ENCODE assay signal across 16 cellular contexts in the genomic region with DNA sequence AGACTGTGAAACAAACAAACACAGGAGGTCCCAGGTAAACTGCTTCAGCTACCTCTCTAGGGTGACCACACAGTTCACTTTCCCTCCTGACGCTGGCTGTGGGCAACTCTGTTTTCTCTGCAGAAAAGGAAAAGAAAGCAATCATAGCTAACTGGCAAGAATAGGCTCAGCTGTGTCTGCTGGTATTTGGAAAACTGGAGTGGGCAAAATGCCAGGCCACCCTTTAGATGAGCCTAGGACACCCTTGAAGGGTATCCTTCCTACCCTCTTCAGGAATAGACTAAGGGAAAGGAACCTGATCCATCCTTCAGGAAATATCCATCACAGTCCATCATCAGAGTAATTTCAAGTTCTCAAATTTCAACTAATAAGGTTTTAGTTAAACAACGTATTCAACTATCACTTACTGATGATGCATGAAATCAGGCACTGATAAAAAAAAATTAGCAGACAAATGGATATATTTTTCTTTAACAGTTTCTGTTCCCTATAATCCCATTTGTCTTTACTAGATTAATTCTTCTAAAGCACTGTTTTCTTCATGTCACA.
A peak's percentile ranks its signal among the peaks of the same experiment; 100 is the strongest.
DNase-seq lines count a peak whose midpoint lies in the region; ATAC-seq and TF ChIP-seq lines count a peak whose summit lies in the region.
"Had no signal": no experiment of that assay in that cellular context is flagged by ENCODE, and none has a peak within 500 bp of the region (broad histone marks: within the 10 kb centered on the region; RNA-seq: fewer than 3 reads in every experiment).

No MANE protein-coding gene starts in this region.

- ATAC-seq in activated CD4-positive, alpha-beta T cell treated with anti-CD3 and anti-CD28 coated beads for 36 hours = no peak
- ATAC-seq in HG02571 (IDR thresholded peaks at IDR 0.05; ENCODE audit: unreplicated experiment) = no peak
- ATAC-seq: lower lobe of right lung, natural killer cell had no signal

- DNase-seq in activated CD4-positive, alpha-beta T cell treated with anti-CD3 and anti-CD28 coated beads for 36 hours = no peak
- no peak for DNase-seq in activated CD4-positive, alpha-beta T cell treated with anti-CD3 and anti-CD28 coated beads, Interleukin-2, amount 50 U/mL, for 1 hour
- DNase-seq in EL (peak; percentile 34), SJCRH30 (peak; percentile 36 to 63), myocyte (ENCODE audit: low read depth) (peak; percentile 44), HPDE6-E6E7 (ENCODE audit: extremely low spot score) (no peak), type B pancreatic cell (ENCODE audit: extremely low spot score, unreplicated experiment) (no peak)
- DNase-seq: activated effector memory CD4-positive, alpha-beta T cell treated with anti-CD3 and anti-CD28 coated beads, Interleukin-2, amount 50 U/mL, for 16 hours; cortex of kidney; Kasumi-1; lower lobe of right lung; natural killer cell; NCI-H774; T-cell had no signal

- H3K9me3 Mint-ChIP-seq in activated CD4-positive, alpha-beta T cell treated with anti-CD3 and anti-CD28 coated beads for 36 hours (ENCODE audit: low read depth) = peaks cover 1% of the 10 kb centered on the region
- H3K9me3 Mint-ChIP-seq in type B pancreatic cell = no peaks in the 10 kb centered on the region
- H3K9me3 Mint-ChIP-seq: T-cell had no signal

- CTCF ChIA-PET in activated CD4-positive, alpha-beta T cell treated with anti-CD3 and anti-CD28 coated beads for 36 hours (lab: Charles Lee) = interaction anchor here (0.6 to 1.3 kb wide), 4 partner anchors 10 to 161 kb away, joined by 3 to 5 read pairs (median 3); no protein-coding TSS in a partner anchor

- peaks cover 8% of the 10 kb centered on the region for H3K4me1 ChIP-seq in SJCRH30
- H3K4me1 ChIP-seq: lower lobe of right lung, prostate gland had no signal

- H3K4me1 Mint-ChIP-seq in activated CD4-positive, alpha-beta T cell treated with anti-CD3 and anti-CD28 coated beads for 36 hours = peaks cover 42% of the 10 kb centered on the region
- H3K4me1 Mint-ChIP-seq in type B pancreatic cell (ENCODE audit: unreplicated experiment) = peaks cover 9% of the 10 kb centered on the region

- H3K4me3 ChIP-seq in SJCRH30 = no peak overlapping the region
- H3K4me3 ChIP-seq: lower lobe of right lung, prostate gland had no signal

- POLR2A ChIA-PET in activated CD4-positive, alpha-beta T cell treated with anti-CD3 and anti-CD28 coated beads for 36 hours (lab: Charles Lee) = no interaction called here

- H3K9me3 ChIP-seq in SJCRH30 (replicated peaks) = no peaks in the 10 kb centered on the region
- H3K9me3 ChIP-seq: lower lobe of right lung, prostate gland had no signal

- H3K27me3 ChIP-seq in SJCRH30 = no peaks in the 10 kb centered on the region

- no peaks in the 10 kb centered on the region for H3K27me3 Mint-ChIP-seq in activated CD4-positive, alpha-beta T cell treated with anti-CD3 and anti-CD28 coated beads for 36 hours
- no peaks in the 10 kb centered on the region for H3K27me3 Mint-ChIP-seq in type B pancreatic cell
- H3K27me3 Mint-ChIP-seq: T-cell had no signal

- intact Hi-C loops in activated CD4-positive, alpha-beta T cell treated with anti-CD3 and anti-CD28 coated beads for 36 hours (cut with DNase I, micrococcal nuclease) = no loop called here

- H3K36me3 Mint-ChIP-seq in activated CD4-positive, alpha-beta T cell treated with anti-CD3 and anti-CD28 coated beads for 36 hours (ENCODE audit: low read depth) = peaks cover 30% of the 10 kb centered on the region
- H3K36me3 Mint-ChIP-seq in type B pancreatic cell = peaks cover 8% of the 10 kb centered on the region
- H3K36me3 Mint-ChIP-seq: natural killer cell had no signal

- H3K27ac ChIP-seq in SJCRH30 = no peak overlapping the region
- H3K27ac ChIP-seq: lower lobe of right lung, prostate gland had no signal

- TF ChIP-seq CTCF in type B pancreatic cell (conservative IDR thresholded peaks at IDR 0.05) = no peak

- H3K36me3 ChIP-seq in SJCRH30 = no peaks in the 10 kb centered on the region
- H3K36me3 ChIP-seq: lower lobe of right lung, prostate gland had no signal

- H3K4me3 Mint-ChIP-seq in activated CD4-positive, alpha-beta T cell treated with anti-CD3 and anti-CD28 coated beads for 36 hours = no peak overlapping the region
- no peak overlapping the region for H3K4me3 Mint-ChIP-seq in type B pancreatic cell
- H3K4me3 Mint-ChIP-seq: natural killer cell, T-cell had no signal

- H3K27ac Mint-ChIP-seq in activated CD4-positive, alpha-beta T cell treated with anti-CD3 and anti-CD28 coated beads for 36 hours = peak overlapping the region; percentile 31
- H3K27ac Mint-ChIP-seq in type B pancreatic cell = no peak overlapping the region
- H3K27ac Mint-ChIP-seq: natural killer cell had no signal

Comparison
In these comparisons a context has a peak if more than half of its experiments do, and no peak if none do; other contexts are left out.
1. DNase-seq: peak in EL (single experiment), SJCRH30 (2 of 2) and myocyte (single experiment); none in activated CD4-positive, alpha-beta T cell treated with anti-CD3 and anti-CD28 coated beads for 36 hours (single experiment), activated CD4-positive, alpha-beta T cell treated with anti-CD3 and anti-CD28 coated beads, Interleukin-2, amount 50 U/mL, for 1 hour (single experiment), HPDE6-E6E7 (single experiment) and type B pancreatic cell (single experiment).